15 cellular contexts compared by ENCODE assay signal in genomic region chr2:160613466-160614153, GRCh38.
DNase-seq lines count a peak whose midpoint lies in the region; ATAC-seq, FAIRE-seq and TF ChIP-seq lines count a peak whose summit lies in the region.
"Had no signal": no experiment of that assay in that cellular context is flagged by ENCODE, and none has a peak within 500 bp of the region (broad histone marks: within the 10 kb centered on the region; RNA-seq: fewer than 3 reads in every experiment).

No MANE protein-coding gene starts in this region.

- CTCF ChIA-PET in endothelial cell of umbilical vein (lab: Charles Lee), result interaction anchor here (0.6 to 1.1 kb wide), 3 partner anchors 9 to 137 kb away, joined by 3 to 4 read pairs (median 3); no protein-coding TSS in a partner anchor

- H3K4me1 ChIP-seq in endothelial cell of umbilical vein (ENCODE audit: control insufficient read depth, extremely low read depth, insufficient read depth, low read length), result peaks cover 17% of the 10 kb centered on the region
- H3K4me1 ChIP-seq: esophagus squamous epithelium had no signal

- ATAC-seq in GM19455 (IDR thresholded peaks at IDR 0.05; ENCODE audit: unreplicated experiment), result no peak
- no peak for ATAC-seq in GM18858 (IDR thresholded peaks at IDR 0.05; ENCODE audit: unreplicated experiment)
- ATAC-seq: naive thymus-derived CD4-positive, alpha-beta T cell had no signal

- H3K9me1 ChIP-seq in endothelial cell of umbilical vein (replicated peaks; ENCODE audit: control insufficient read depth, extremely low read depth, insufficient read depth, low read length), result no peaks in the 10 kb centered on the region

- POLR2A ChIA-PET in endothelial cell of umbilical vein (lab: Charles Lee), result no interaction called here

- no peaks in the 10 kb centered on the region for H3K27me3 ChIP-seq in endothelial cell of umbilical vein (ENCODE audit: control insufficient read depth in 2 of 2, insufficient read depth in 2 of 2, low read length in 2 of 2)
- H3K27me3 ChIP-seq: tibial nerve had no signal

- no peak for TF ChIP-seq POLR2A in endothelial cell of umbilical vein (IDR thresholded peaks at IDR 0.05; ENCODE audit: low read depth, low read length)

- H2AFZ ChIP-seq in endothelial cell of umbilical vein (ENCODE audit: low read depth, low read length), result no peak overlapping the region

- H3K79me2 ChIP-seq in endothelial cell of umbilical vein (ENCODE audit: control insufficient read depth, insufficient read depth, low read length), result no peaks in the 10 kb centered on the region

- no peaks in the 10 kb centered on the region for H4K20me1 ChIP-seq in endothelial cell of umbilical vein (replicated peaks; ENCODE audit: control insufficient read depth, extremely low read depth, insufficient read depth, low read length)

- peak; percentile 38 for FAIRE-seq in endothelial cell of umbilical vein (lab: Jason Lieb, UNC)

- H3K4me3 ChIP-seq in endothelial cell of umbilical vein (replicated peaks in 1 of 3; ENCODE audit: insufficient read depth in 1 of 3, low read depth in 1 of 3, low read length in 3 of 3) (no peak overlapping the region), skeletal muscle cell (ENCODE audit: low read depth, low read length) (no peak overlapping the region)
- H3K4me3 ChIP-seq: esophagus squamous epithelium, tibial nerve had no signal

- no peaks in the 10 kb centered on the region for H3K9me3 ChIP-seq in endothelial cell of umbilical vein (replicated peaks; ENCODE audit: control insufficient read depth, insufficient read depth, low read length)

- no peak for TF ChIP-seq CTCF in endothelial cell of umbilical vein (IDR thresholded peaks at IDR 0.05; ENCODE audit: extremely low read depth in 1 of 2, insufficient read depth in 1 of 2, low read depth in 1 of 2, low read length in 2 of 2)

- BruUV-seq in endothelial cell of umbilical vein (replicated peaks; lab: Mats Ljungman, UMichigan), result no TSS peak

- no peak overlapping the region for H3K9ac ChIP-seq in endothelial cell of umbilical vein (replicated peaks; ENCODE audit: extremely low read depth, insufficient read depth, low read length)

- H3K36me3 ChIP-seq in endothelial cell of umbilical vein (ENCODE audit: control insufficient read depth in 2 of 2, extremely low read depth in 1 of 2, insufficient read depth in 2 of 2, low read length in 2 of 2), result no peaks in the 10 kb centered on the region
- H3K36me3 ChIP-seq: esophagus squamous epithelium, tibial nerve had no signal

- H3K27ac ChIP-seq in endothelial cell of umbilical vein (ENCODE audit: insufficient read depth, low read depth, low read length), result no peak overlapping the region
- H3K27ac ChIP-seq: 22Rv1, esophagus squamous epithelium, tibial nerve had no signal

- intact Hi-C loops in endothelial cell of umbilical vein (cut with micrococcal nuclease), result no loop called here

- no peak overlapping the region for H3K4me2 ChIP-seq in endothelial cell of umbilical vein (ENCODE audit: insufficient read depth, low read length)

- DNase-seq in NOMO-1 treated with DMSO at 0.1 percent for 48 hours (lab: John Stamatoyannopoulos, UW; ENCODE audit: unreplicated experiment) (peak; percentile 13), NOMO-1 treated with dmso at 0.1 percent for 144 hours (lab: John Stamatoyannopoulos, UW; ENCODE audit: unreplicated experiment) (no peak), NCI-H226 (peak; percentile 66), endothelial cell of umbilical vein (ENCODE audit: low read depth, low spot score) (peak; percentile 34), skeletal muscle cell (ENCODE audit: low read depth) (peak; percentile 60), ureter (ENCODE audit: low spot score) (no peak)
- DNase-seq: activated T-cell treated with anti-CD3 and anti-CD28 coated beads, Interleukin-2, amount 50 U/mL, for 4 hours; esophagus squamous epithelium; islet precursor cell; naive thymus-derived CD4-positive, alpha-beta T cell; SIG-M5 had no signal

- dilution Hi-C loops in endothelial cell of umbilical vein (cut with MboI; ENCODE audit: extremely low pct_ligation_motif_present, low sequenced_read_pairs), result no loop called here

TF ChIP-seq in endothelial cell of umbilical vein, 7 proteins besides CTCF, POLR2A, EP300 and RAD21:
- TF ChIP-seq JUN (IDR thresholded peaks at IDR 0.05; ENCODE audit: borderline replicate concordance, insufficient read depth, insufficient read length, low read depth) (peak; percentile 40), MYC (IDR thresholded peaks at IDR 0.05; ENCODE audit: low read depth, low read length) (no peak), POLR2AphosphoS5 (IDR thresholded peaks at IDR 0.05; ENCODE audit: insufficient read depth, low read depth, low read length) (no peak), FOS (IDR thresholded peaks at IDR 0.05; ENCODE audit: borderline replicate concordance, insufficient read depth, low read length) (peak; percentile 88), MAX (IDR thresholded peaks at IDR 0.05; ENCODE audit: insufficient read depth, insufficient read length) (no peak), EZH2 (IDR thresholded peaks at IDR 0.05; ENCODE audit: borderline replicate concordance, low read depth, low read length, severe bottlenecking) (no peak), GATA2 (IDR thresholded peaks at IDR 0.05; ENCODE audit: insufficient read depth, insufficient read length, low read depth, low read length) (no peak)

Comparison
In these comparisons a context has a peak if more than half of its experiments do, and no peak if none do; other contexts are left out.
1. DNase-seq: peak in NOMO-1 treated with DMSO at 0.1 percent for 48 hours (single experiment), NCI-H226 (single experiment), endothelial cell of umbilical vein (single experiment) and skeletal muscle cell (single experiment); none in NOMO-1 treated with dmso at 0.1 percent for 144 hours (single experiment) and ureter (single experiment).